In the genomic region with DNA sequence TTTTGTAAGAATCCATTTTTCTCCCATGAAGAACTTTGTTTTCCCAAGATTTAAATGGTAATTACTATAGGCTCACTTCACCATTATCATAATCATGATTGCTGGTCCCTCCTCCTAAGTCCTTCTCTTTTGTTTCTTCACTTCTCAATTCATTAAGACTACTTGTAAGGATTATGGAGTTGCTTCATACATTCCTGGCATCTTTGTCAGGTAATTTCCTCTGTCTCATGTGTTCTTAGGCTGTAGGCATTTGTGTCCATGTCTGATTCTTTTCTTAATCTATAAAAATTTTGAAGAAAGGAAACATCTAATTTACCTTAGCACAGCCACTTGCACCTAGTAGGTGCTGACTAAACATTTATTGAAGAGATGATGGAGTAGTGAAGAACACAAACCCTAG, we compare ENCODE assay signal across 20 cellular contexts.
A peak's percentile ranks its signal among the peaks of the same experiment; 100 is the strongest.
DNase-seq lines count a peak whose midpoint lies in the region; ATAC-seq, FAIRE-seq and TF ChIP-seq lines count a peak whose summit lies in the region.
"Had no signal": no experiment of that assay in that cellular context is flagged by ENCODE, and none has a peak within 500 bp of the region (broad histone marks: within the 10 kb centered on the region; RNA-seq: fewer than 3 reads in every experiment).

No MANE protein-coding gene starts in this region.

- DNase-seq in HepG2 (ENCODE audit: low spot score) (no peak), right lobe of liver (no peak), PC-3 (peak; percentile 8)
- DNase-seq: 8988T; C1 segment of cervical spinal cord; Calu3; CD4-positive, alpha-beta memory T cell; COR-L47; DMS53; DMS79 treated with DMSO at 0.1 percent for 48 hours; GF-D8; GM23248; H7; HCEC 1CT had no signal

- TF ChIP-seq CTCF in HepG2 (CRISPR knock-in tag; IDR thresholded peaks at IDR 0.05) (no peak), right lobe of liver (IDR thresholded peaks at IDR 0.05) (no peak), PC-3 (conservative IDR thresholded peaks at IDR 0.05; ENCODE audit: low read depth, low read length) (no peak)

- H3K36me3 ChIP-seq in HepG2 (replicated peaks in 1 of 2; ENCODE audit: control insufficient read depth in 1 of 2, insufficient read depth in 2 of 2, low read length in 2 of 2) (no peaks in the 10 kb centered on the region), right lobe of liver (no peaks in the 10 kb centered on the region), PC-3 (ENCODE audit: low read depth, low read length) (no peaks in the 10 kb centered on the region), iPS-20b (ENCODE audit: insufficient read depth, low read depth, low read length) (no peaks in the 10 kb centered on the region)

- no peak for TF ChIP-seq RAD21 in HepG2 (CRISPR knock-in tag; IDR thresholded peaks at IDR 0.05)

- H3K9ac ChIP-seq in HepG2 (ENCODE audit: insufficient read depth, low read depth, low read length), result no peak overlapping the region
- H3K9ac ChIP-seq in PC-3 (ENCODE audit: low read length), result no peak overlapping the region
- 0 out of 2 replicates have a peak overlapping the region, but pooled peaks have one; percentile 6 for H3K9ac ChIP-seq in iPS-20b (ENCODE audit: low read depth, low read length)
- H3K9ac ChIP-seq: GM23248 had no signal

- H3K27ac ChIP-seq in HepG2 (ENCODE audit: extremely low read length, insufficient read depth, low read length) (no peak overlapping the region), right lobe of liver (no peak overlapping the region), PC-3 (ENCODE audit: low read length) (no peak overlapping the region), iPS-20b (ENCODE audit: low read length) (no peak overlapping the region)
- H3K27ac ChIP-seq: GM23248 had no signal

- CTCF ChIA-PET in HepG2 (lab: Yijun Ruan, JAX; ENCODE audit: low intra/inter-chr PET ratio, low total read pairs), result no interaction called here
- CTCF ChIA-PET in PC-3 (lab: Charles Lee), result no interaction called here

- H3K9me3 ChIP-seq in HepG2 (ENCODE audit: low read length) (no peaks in the 10 kb centered on the region), right lobe of liver (no peaks in the 10 kb centered on the region), PC-3 (ENCODE audit: low read length) (no peaks in the 10 kb centered on the region), iPS-20b (ENCODE audit: insufficient read depth, low read depth, low read length) (no peaks in the 10 kb centered on the region)

- no peaks in the 10 kb centered on the region for H3F3A ChIP-seq in PC-3 (ENCODE audit: low read length, unreplicated experiment)

- no peak for TF ChIP-seq EP300 in HepG2 (IDR thresholded peaks at IDR 0.05; ENCODE audit: low read depth in 2 of 2, low read length in 2 of 2)
- no peak for TF ChIP-seq EP300 in HepG2 (CRISPR knock-in tag; IDR thresholded peaks at IDR 0.05; ENCODE audit: borderline replicate concordance)

- H3K4me3 ChIP-seq in HepG2 (replicated peaks in 1 of 3; ENCODE audit: insufficient read depth in 1 of 3, low read depth in 2 of 3, low read length in 3 of 3) (no peak overlapping the region), right lobe of liver (no peak overlapping the region), PC-3 (ENCODE audit: low read length) (no peak overlapping the region), iPS-20b (ENCODE audit: low read length) (no peak overlapping the region)
- H3K4me3 ChIP-seq: GM23248 had no signal

- no peak overlapping the region for H2AFZ ChIP-seq in HepG2 (ENCODE audit: low read length)
- no peak overlapping the region for H2AFZ ChIP-seq in PC-3 (ENCODE audit: low read length)
- H2AFZ ChIP-seq: GM23248 had no signal

- BruUV-seq in HepG2 (replicated peaks; lab: Mats Ljungman, UMichigan) (no TSS peak), PC-3 (replicated peaks; lab: Mats Ljungman, UMichigan) (no TSS peak)

- H3K9me2 ChIP-seq in PC-3 (replicated peaks; ENCODE audit: low read length), result no peaks in the 10 kb centered on the region

- POLR2A ChIA-PET in HepG2 (lab: Yijun Ruan, JAX), result no interaction called here
- POLR2A ChIA-PET in PC-3 (lab: Charles Lee; ENCODE audit: unreplicated experiment), result no interaction called here

- H3K4me1 ChIP-seq in HepG2 (ENCODE audit: insufficient read depth, low read length) (no peaks in the 10 kb centered on the region), right lobe of liver (no peaks in the 10 kb centered on the region), PC-3 (ENCODE audit: insufficient read depth, low read length) (peaks cover 17% of the 10 kb centered on the region), iPS-20b (ENCODE audit: insufficient read depth, low read length) (peaks cover 6% of the 10 kb centered on the region; the same call in 1 of the 2 replicates)

- intact Hi-C loops in HepG2 (cut with micrococcal nuclease; ENCODE audit: unreplicated experiment), result no loop called here
- intact Hi-C loops in right lobe of liver (cut with DNase I), result no loop called here
- intact Hi-C loops in PC-3 (cut with micrococcal nuclease), result no loop called here

- H3K27me3 ChIP-seq in HepG2 (ENCODE audit: control insufficient read depth in 1 of 2, insufficient read depth in 2 of 2, low read length in 2 of 2) (no peaks in the 10 kb centered on the region), right lobe of liver (no peaks in the 10 kb centered on the region), PC-3 (ENCODE audit: low read length) (no peaks in the 10 kb centered on the region), iPS-20b (ENCODE audit: insufficient read depth, low read length) (no peaks in the 10 kb centered on the region)

- H3K4me2 ChIP-seq in HepG2 (ENCODE audit: low read depth, low read length), result no peak overlapping the region
- H3K4me2 ChIP-seq in PC-3 (ENCODE audit: low read length), result no peak overlapping the region

- in situ Hi-C loops in HepG2 (cut with HindIII; ENCODE audit: extremely low pct_ligation_motif_present, low pct_unique_long_range_greater_than_20kb), result no loop called here

- no peak for FAIRE-seq in HepG2 (lab: Jason Lieb, UNC)
- FAIRE-seq: GM12891, GM18507, H1 had no signal

- ATAC-seq in HepG2 (no peak), right lobe of liver (no peak), PC-3 (no peak), HG02885 (IDR thresholded peaks at IDR 0.05; ENCODE audit: poor library complexity, unreplicated experiment) (no peak), HG03565 (IDR thresholded peaks at IDR 0.05; ENCODE audit: unreplicated experiment) (no peak)

- TF ChIP-seq POLR2A in HepG2 (IDR thresholded peaks at IDR 0.05; ENCODE audit: insufficient read depth in 1 of 2, low read depth in 2 of 2, low read length in 2 of 2) (no peak), right lobe of liver (IDR thresholded peaks at IDR 0.05) (no peak)

- H4K20me1 ChIP-seq in HepG2 (ENCODE audit: insufficient read depth, low read length) (no peaks in the 10 kb centered on the region), PC-3 (ENCODE audit: low read length) (no peaks in the 10 kb centered on the region)

- H3K79me2 ChIP-seq in HepG2 (ENCODE audit: insufficient read depth, low read length), result no peaks in the 10 kb centered on the region
- H3K79me2 ChIP-seq in PC-3 (ENCODE audit: low read length), result no peaks in the 10 kb centered on the region

TF ChIP-seq in HepG2, 621 proteins besides CTCF, POLR2A, EP300 and RAD21 (continues in another document):
- TF ChIP-seq NR2C2 (CRISPR knock-in tag; IDR thresholded peaks at IDR 0.05; ENCODE audit: borderline replicate concordance) (no peak), MAFK (conservative IDR thresholded peaks at IDR 0.05 in 1 of 2, IDR thresholded peaks at IDR 0.05 in 1 of 2; ENCODE audit: low read length in 2 of 2) (peak in 1 of 2 experiments; percentile 57; a peak in 2 of 4 replicates), PRMT3 (CRISPR knock-in tag; IDR thresholded peaks at IDR 0.05; ENCODE audit: borderline replicate concordance, low read depth) (no peak), LCORL (IDR thresholded peaks at IDR 0.05) (no peak), LCORL (CRISPR knock-in tag; IDR thresholded peaks at IDR 0.05) (no peak), ZNF382 (CRISPR knock-in tag; IDR thresholded peaks at IDR 0.05; ENCODE audit: borderline replicate concordance) (no peak), ZMAT3 (CRISPR knock-in tag; conservative IDR thresholded peaks at IDR 0.05) (no peak), NR2F2 (IDR thresholded peaks at IDR 0.05; ENCODE audit: borderline replicate concordance, low read depth) (no peak)
- TF ChIP-seq, protein P1, sequence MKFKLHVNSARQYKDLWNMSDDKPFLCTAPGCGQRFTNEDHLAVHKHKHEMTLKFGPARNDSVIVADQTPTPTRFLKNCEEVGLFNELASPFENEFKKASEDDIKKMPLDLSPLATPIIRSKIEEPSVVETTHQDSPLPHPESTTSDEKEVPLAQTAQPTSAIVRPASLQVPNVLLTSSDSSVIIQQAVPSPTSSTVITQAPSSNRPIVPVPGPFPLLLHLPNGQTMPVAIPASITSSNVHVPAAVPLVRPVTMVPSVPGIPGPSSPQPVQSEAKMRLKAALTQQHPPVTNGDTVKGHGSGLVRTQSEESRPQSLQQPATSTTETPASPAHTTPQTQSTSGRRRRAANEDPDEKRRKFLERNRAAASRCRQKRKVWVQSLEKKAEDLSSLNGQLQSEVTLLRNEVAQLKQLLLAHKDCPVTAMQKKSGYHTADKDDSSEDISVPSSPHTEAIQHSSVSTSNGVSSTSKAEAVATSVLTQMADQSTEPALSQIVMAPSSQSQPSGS (CRISPR knock-in tag; IDR thresholded peaks at IDR 0.05), result no peak
